20 cellular contexts compared by ENCODE assay signal in the genomic region with DNA sequence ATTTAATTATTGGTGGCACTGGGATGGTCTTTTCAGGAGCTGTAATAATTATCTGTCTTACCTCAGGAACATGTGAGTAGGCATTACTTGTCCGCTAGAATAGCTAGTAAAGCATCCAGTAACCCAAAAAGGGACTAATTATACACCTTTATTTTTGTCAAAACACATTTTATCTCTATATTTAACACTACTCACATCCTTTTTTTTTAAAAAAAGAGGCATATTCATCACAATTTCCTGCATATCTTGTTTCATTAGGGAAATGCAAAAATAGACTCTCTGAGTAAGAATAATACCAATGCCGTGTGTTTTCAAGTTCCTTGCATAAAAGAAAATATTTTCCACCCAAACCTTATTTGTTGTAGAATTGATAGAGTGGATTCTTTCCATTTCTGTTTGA.
DNase-seq lines count a peak whose midpoint lies in the region; ATAC-seq and TF ChIP-seq lines count a peak whose summit lies in the region.
"Had no signal": no experiment of that assay in that cellular context is flagged by ENCODE, and none has a peak within 500 bp of the region (broad histone marks: within the 10 kb centered on the region; RNA-seq: fewer than 3 reads in every experiment).

No MANE protein-coding gene starts in this region.

- H3K9me3 ChIP-seq in transverse colon = no peaks in the 10 kb centered on the region
- H3K9me3 ChIP-seq: neutrophil had no signal

- H3K4me1 ChIP-seq in transverse colon = no peaks in the 10 kb centered on the region

- TF ChIP-seq POLR2A in transverse colon (IDR thresholded peaks at IDR 0.05) = no peak

- peak; percentile 56 for ATAC-seq in GM19035 (IDR thresholded peaks at IDR 0.05; ENCODE audit: unreplicated experiment)
- peak; percentile 59 for ATAC-seq in HG02973 (IDR thresholded peaks at IDR 0.05; ENCODE audit: unreplicated experiment)
- no peak for ATAC-seq in sciatic nerve

- H3K4me3 ChIP-seq in GM06990 (replicated peaks; ENCODE audit: low read depth, low read length) (no peak overlapping the region), transverse colon (no peak overlapping the region)

- no peak for TF ChIP-seq EP300 in transverse colon (IDR thresholded peaks at IDR 0.05; ENCODE audit: low read depth)

- intact Hi-C loops in sciatic nerve (cut with DNase I) = no loop called here
- intact Hi-C loops in transverse colon (cut with DNase I; ENCODE audit: low total_unique reads) = no loop called here

- H3K4me3 Mint-ChIP-seq in chondrocyte (ENCODE audit: unreplicated experiment) = no peak overlapping the region
- H3K4me3 Mint-ChIP-seq: activated CD4-positive, alpha-beta T cell treated with anti-CD3 and anti-CD28 coated beads, Interleukin-2, amount 10 ng/mL, durations not matched to agents 24 days and 14 days; CD4-positive, alpha-beta T cell; type B pancreatic cell had no signal

- peaks cover 2% of the 10 kb centered on the region for H3K36me3 Mint-ChIP-seq in chondrocyte (ENCODE audit: low read depth)

- TF ChIP-seq CTCF in GM06990 (IDR thresholded peaks at IDR 0.05; ENCODE audit: insufficient read depth, low read length, poor library complexity, severe bottlenecking) (no peak), chondrocyte (IDR thresholded peaks at IDR 0.05) (no peak), transverse colon (IDR thresholded peaks at IDR 0.05) (no peak)

- DNase-seq in GM06990 (ENCODE audit: extremely low read depth, insufficient read length) = peak; percentile 32
- DNase-seq in chondrocyte (ENCODE audit: low spot score) = no peak
- no peak for DNase-seq in stimulated activated CD4-positive, alpha-beta T cell treated with anti-CD3 and anti-CD28 coated beads, Interleukin-1b, Interleukin-23, amount 100 ng/mL, for 48 hours
- no peak for DNase-seq in NCI-H187 treated with DMSO at 0.1 percent for 48 hours (lab: John Stamatoyannopoulos, UW)
- no peak for DNase-seq in sciatic nerve (ENCODE audit: low spot score)
- DNase-seq in transverse colon = no peak
- DNase-seq: ACHN; activated CD4-positive, alpha-beta T cell treated with anti-CD3 and anti-CD28 coated beads, Interleukin-2, amount 10 ng/mL, durations not matched to agents 24 days and 14 days; activated CD8-positive, alpha-beta memory T cell treated with anti-CD3 and anti-CD28 coated beads, Interleukin-2, amount 50 U/mL, for 4 hours; amniotic stem cell; CD4-positive, alpha-beta T cell; central memory CD4-positive, alpha-beta T cell; effector memory CD4-positive, alpha-beta T cell; glutamatergic neuron; NCI-H774; stimulated activated naive CD4-positive, alpha-beta T cell had no signal

- no peaks in the 10 kb centered on the region for H3K27me3 ChIP-seq in GM06990 (replicated peaks; ENCODE audit: control insufficient read depth, insufficient read depth, low read length)
- no peaks in the 10 kb centered on the region for H3K27me3 ChIP-seq in transverse colon
- H3K27me3 ChIP-seq: neutrophil had no signal

- no peaks in the 10 kb centered on the region for H3K36me3 ChIP-seq in GM06990 (ENCODE audit: control insufficient read depth, insufficient read depth, low read length)
- H3K36me3 ChIP-seq in transverse colon = no peaks in the 10 kb centered on the region

- H3K27ac Mint-ChIP-seq in chondrocyte (ENCODE audit: unreplicated experiment) = peak overlapping the region; percentile 79
- H3K27ac Mint-ChIP-seq: activated CD4-positive, alpha-beta T cell treated with anti-CD3 and anti-CD28 coated beads, Interleukin-2, amount 10 ng/mL, durations not matched to agents 24 days and 14 days; CD4-positive, alpha-beta T cell; type B pancreatic cell had no signal

- H3K4me1 Mint-ChIP-seq in chondrocyte (ENCODE audit: low read depth) = peaks cover 8% of the 10 kb centered on the region
- H3K4me1 Mint-ChIP-seq: activated CD4-positive, alpha-beta T cell treated with anti-CD3 and anti-CD28 coated beads, Interleukin-2, amount 10 ng/mL, durations not matched to agents 24 days and 14 days had no signal

- WGBS in transverse colon (ENCODE audit: low coverage in 1 of 2), 2 donors = 70 to 75% methylated on average over 2 of the region's 2 CpGs

- H3K27me3 Mint-ChIP-seq in chondrocyte (ENCODE audit: low read depth) = no peaks in the 10 kb centered on the region
- H3K27me3 Mint-ChIP-seq: activated CD4-positive, alpha-beta T cell treated with anti-CD3 and anti-CD28 coated beads, Interleukin-2, amount 10 ng/mL, durations not matched to agents 24 days and 14 days; CD4-positive, alpha-beta T cell; type B pancreatic cell had no signal

- in situ Hi-C loops in transverse colon (cut with MboI; ENCODE audit: low pct_ligation_motif_present in 1 of 4, low pct_unique_long_range_greater_than_20kb in 1 of 4, low sequenced_read_pairs in 3 of 4) = no loop called here

- H3K27ac ChIP-seq in transverse colon = no peak overlapping the region
- H3K27ac ChIP-seq: neutrophil had no signal

- H3K9me3 Mint-ChIP-seq in chondrocyte (ENCODE audit: low read depth) = no peaks in the 10 kb centered on the region
- H3K9me3 Mint-ChIP-seq: CD4-positive, alpha-beta T cell had no signal
